Comparison of ENCODE assay signal across 3 cellular contexts in genomic region chr11:20865161-20865560, GRCh38.
"Had no signal": no experiment of that assay in that cellular context is flagged by ENCODE, and none has a peak within 500 bp of the region (broad histone marks: within the 10 kb centered on the region; RNA-seq: fewer than 3 reads in every experiment).

No MANE protein-coding gene starts in this region.

- ATAC-seq: GM12878 had no signal

- DNase-seq: GDM1, GF-D8 had no signal

- H3K4me3 ChIP-seq: GM12878 had no signal
